ENCODE assay signal across 1 cellular context in the genomic region with DNA sequence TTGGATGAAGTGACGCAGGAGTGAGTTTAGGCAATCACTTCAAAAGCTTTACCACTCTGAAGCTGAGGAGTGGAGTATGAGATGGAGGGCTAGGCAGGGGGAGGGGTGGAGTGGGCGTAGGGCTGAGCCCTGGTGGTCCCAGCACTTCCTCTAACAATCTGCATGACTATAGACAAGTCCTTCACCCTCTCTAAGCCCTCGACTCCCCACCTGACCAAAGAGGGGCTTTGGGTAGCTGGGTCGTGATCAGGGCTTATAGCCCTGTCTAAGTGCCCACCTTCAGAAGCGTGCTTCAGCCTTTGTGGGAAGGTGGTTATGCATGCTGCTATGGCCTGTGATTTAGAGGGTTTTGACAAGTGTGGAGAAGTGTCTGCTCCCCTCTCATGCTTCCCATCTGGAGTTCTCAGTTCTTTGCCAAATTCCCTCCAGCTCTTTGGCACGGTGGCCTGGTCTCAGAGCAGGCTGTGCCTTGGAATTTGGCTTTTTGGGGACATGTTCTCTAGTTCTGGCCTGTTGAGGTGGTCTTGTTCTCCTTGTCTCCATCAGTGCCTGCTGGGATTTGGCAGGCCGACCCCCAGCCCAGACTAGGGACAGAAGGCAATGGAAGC.
TF ChIP-seq lines count a peak whose summit lies in the region.

No MANE protein-coding gene starts in this region.

TF ChIP-seq in GM23338, 12 proteins besides CTCF, POLR2A, EP300 and RAD21 (continued from another document):
- TF ChIP-seq, protein P1, sequence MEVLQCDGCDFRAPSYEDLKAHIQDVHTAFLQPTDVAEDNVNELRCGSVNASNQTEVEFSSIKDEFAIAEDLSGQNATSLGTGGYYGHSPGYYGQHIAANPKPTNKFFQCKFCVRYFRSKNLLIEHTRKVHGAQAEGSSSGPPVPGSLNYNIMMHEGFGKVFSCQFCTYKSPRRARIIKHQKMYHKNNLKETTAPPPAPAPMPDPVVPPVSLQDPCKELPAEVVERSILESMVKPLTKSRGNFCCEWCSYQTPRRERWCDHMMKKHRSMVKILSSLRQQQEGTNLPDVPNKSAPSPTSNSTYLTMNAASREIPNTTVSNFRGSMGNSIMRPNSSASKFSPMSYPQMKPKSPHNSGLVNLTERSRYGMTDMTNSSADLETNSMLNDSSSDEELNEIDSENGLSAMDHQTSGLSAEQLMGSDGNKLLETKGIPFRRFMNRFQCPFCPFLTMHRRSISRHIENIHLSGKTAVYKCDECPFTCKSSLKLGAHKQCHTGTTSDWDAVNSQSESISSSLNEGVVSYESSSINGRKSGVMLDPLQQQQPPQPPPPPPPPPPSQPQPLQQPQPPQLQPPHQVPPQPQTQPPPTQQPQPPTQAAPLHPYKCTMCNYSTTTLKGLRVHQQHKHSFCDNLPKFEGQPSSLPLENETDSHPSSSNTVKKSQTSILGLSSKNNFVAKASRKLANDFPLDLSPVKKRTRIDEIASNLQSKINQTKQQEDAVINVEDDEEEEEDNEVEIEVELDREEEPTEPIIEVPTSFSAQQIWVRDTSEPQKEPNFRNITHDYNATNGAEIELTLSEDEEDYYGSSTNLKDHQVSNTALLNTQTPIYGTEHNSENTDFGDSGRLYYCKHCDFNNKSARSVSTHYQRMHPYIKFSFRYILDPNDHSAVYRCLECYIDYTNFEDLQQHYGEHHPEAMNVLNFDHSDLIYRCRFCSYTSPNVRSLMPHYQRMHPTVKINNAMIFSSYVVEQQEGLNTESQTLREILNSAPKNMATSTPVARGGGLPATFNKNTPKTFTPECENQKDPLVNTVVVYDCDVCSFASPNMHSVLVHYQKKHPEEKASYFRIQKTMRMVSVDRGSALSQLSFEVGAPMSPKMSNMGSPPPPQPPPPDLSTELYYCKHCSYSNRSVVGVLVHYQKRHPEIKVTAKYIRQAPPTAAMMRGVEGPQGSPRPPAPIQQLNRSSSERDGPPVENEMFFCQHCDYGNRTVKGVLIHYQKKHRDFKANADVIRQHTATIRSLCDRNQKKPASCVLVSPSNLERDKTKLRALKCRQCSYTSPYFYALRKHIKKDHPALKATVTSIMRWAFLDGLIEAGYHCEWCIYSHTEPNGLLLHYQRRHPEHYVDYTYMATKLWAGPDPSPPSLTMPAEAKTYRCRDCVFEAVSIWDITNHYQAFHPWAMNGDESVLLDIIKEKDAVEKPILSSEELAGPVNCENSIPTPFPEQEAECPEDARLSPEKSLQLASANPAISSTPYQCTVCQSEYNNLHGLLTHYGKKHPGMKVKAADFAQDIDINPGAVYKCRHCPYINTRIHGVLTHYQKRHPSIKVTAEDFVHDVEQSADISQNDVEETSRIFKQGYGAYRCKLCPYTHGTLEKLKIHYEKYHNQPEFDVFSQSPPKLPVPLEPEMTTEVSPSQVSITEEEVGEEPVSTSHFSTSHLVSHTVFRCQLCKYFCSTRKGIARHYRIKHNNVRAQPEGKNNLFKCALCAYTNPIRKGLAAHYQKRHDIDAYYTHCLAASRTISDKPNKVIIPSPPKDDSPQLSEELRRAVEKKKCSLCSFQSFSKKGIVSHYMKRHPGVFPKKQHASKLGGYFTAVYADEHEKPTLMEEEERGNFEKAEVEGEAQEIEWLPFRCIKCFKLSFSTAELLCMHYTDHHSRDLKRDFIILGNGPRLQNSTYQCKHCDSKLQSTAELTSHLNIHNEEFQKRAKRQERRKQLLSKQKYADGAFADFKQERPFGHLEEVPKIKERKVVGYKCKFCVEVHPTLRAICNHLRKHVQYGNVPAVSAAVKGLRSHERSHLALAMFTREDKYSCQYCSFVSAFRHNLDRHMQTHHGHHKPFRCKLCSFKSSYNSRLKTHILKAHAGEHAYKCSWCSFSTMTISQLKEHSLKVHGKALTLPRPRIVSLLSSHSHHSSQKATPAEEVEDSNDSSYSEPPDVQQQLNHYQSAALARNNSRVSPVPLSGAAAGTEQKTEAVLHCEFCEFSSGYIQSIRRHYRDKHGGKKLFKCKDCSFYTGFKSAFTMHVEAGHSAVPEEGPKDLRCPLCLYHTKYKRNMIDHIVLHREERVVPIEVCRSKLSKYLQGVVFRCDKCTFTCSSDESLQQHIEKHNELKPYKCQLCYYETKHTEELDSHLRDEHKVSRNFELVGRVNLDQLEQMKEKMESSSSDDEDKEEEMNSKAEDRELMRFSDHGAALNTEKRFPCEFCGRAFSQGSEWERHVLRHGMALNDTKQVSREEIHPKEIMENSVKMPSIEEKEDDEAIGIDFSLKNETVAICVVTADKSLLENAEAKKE (CRISPR knock-in tag; IDR thresholded peaks at IDR 0.05): no peak
- TF ChIP-seq, protein P2, sequence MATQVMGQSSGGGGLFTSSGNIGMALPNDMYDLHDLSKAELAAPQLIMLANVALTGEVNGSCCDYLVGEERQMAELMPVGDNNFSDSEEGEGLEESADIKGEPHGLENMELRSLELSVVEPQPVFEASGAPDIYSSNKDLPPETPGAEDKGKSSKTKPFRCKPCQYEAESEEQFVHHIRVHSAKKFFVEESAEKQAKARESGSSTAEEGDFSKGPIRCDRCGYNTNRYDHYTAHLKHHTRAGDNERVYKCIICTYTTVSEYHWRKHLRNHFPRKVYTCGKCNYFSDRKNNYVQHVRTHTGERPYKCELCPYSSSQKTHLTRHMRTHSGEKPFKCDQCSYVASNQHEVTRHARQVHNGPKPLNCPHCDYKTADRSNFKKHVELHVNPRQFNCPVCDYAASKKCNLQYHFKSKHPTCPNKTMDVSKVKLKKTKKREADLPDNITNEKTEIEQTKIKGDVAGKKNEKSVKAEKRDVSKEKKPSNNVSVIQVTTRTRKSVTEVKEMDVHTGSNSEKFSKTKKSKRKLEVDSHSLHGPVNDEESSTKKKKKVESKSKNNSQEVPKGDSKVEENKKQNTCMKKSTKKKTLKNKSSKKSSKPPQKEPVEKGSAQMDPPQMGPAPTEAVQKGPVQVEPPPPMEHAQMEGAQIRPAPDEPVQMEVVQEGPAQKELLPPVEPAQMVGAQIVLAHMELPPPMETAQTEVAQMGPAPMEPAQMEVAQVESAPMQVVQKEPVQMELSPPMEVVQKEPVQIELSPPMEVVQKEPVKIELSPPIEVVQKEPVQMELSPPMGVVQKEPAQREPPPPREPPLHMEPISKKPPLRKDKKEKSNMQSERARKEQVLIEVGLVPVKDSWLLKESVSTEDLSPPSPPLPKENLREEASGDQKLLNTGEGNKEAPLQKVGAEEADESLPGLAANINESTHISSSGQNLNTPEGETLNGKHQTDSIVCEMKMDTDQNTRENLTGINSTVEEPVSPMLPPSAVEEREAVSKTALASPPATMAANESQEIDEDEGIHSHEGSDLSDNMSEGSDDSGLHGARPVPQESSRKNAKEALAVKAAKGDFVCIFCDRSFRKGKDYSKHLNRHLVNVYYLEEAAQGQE (IDR thresholded peaks at IDR 0.05; ENCODE audit: unreplicated experiment): no peak
- TF ChIP-seq JUNB (IDR thresholded peaks at IDR 0.05; ENCODE audit: unreplicated experiment): no peak
